Comparison of ENCODE assay signal across 8 cellular contexts in the genomic region with DNA sequence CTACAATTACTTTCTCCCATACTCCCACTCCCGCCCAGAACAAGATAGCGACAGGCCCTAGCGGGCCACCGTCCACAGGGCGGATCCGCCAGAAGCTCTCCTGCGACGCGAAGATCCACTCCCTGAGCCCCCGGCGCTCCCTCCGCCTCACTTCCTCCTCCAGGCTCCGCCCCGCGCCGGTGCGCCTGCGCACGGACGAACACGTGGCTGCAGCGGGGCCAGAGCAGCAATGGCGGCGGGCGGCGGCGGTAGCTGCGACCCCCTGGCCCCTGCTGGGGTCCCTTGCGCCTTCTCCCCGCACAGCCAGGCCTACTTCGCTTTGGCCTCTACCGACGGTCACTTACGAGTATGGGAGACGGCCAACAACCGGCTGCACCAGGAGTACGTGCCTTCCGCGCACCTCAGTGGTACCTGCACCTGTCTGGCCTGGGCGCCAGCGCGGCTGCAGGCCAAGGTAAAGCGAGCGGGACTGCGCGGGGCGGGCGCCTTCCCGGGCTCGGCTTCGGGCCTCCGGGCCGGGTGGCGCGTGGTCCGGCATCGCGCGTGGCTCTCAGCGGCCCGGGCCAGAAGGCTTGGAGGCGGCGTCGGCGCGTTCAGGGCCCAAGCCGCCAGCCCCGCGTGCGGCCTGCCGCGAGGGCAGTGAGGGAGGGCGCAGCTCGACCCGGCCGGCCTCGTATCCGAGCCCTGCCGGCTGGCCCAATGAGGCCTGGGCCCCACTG. TPM values are rescaled to one million over a fixed set of nuclear protein-coding genes. Genes with fewer than 3 reads are reported as not detected.
DNase-seq lines count a peak whose midpoint lies in the region; ATAC-seq and TF ChIP-seq lines count a peak whose summit lies in the region.

A gene with protein sequence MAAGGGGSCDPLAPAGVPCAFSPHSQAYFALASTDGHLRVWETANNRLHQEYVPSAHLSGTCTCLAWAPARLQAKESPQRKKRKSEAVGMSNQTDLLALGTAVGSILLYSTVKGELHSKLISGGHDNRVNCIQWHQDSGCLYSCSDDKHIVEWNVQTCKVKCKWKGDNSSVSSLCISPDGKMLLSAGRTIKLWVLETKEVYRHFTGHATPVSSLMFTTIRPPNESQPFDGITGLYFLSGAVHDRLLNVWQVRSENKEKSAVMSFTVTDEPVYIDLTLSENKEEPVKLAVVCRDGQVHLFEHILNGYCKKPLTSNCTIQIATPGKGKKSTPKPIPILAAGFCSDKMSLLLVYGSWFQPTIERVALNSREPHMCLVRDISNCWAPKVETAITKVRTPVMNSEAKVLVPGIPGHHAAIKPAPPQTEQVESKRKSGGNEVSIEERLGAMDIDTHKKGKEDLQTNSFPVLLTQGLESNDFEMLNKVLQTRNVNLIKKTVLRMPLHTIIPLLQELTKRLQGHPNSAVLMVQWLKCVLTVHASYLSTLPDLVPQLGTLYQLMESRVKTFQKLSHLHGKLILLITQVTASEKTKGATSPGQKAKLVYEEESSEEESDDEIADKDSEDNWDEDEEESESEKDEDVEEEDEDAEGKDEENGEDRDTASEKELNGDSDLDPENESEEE (plus strand): TSS at position 198 of the 719 bp plus-strand sequence. CDS start 32 bp downstream, at position 230.

- H3K9me3 Mint-ChIP-seq in activated CD4-positive, alpha-beta T cell treated with anti-CD3 and anti-CD28 coated beads, Interleukin-2, amount 10 ng/mL, durations not matched to agents 24 days and 14 days = no peaks in the 10 kb centered on the region

- H3K4me3 Mint-ChIP-seq in activated CD4-positive, alpha-beta T cell treated with anti-CD3 and anti-CD28 coated beads, Interleukin-2, amount 10 ng/mL, durations not matched to agents 24 days and 14 days = peak within 1 kb of the TSS; percentile 99

- CTCF ChIA-PET in BJ (lab: Yijun Ruan, JAX) = interaction anchor here (0.6 to 0.7 kb wide), 2 partner anchors 11 to 1149 kb away, joined by 3 read pairs; no protein-coding TSS in a partner anchor

- TF ChIP-seq CTCF in BJ (IDR thresholded peaks at IDR 0.05; ENCODE audit: insufficient read depth, low read depth, low read length) = no peak

- no peaks in the 10 kb centered on the region for H3K36me3 ChIP-seq in BJ (ENCODE audit: control insufficient read depth, insufficient read depth, low read length)

- intact Hi-C loops in activated CD4-positive, alpha-beta T cell treated with anti-CD3 and anti-CD28 coated beads, Interleukin-2, amount 10 ng/mL, durations not matched to agents 24 days and 14 days (cut with micrococcal nuclease) = loop anchor here (1.0 to 10.0 kb wide), 5 partner anchors 24 to 222 kb away; partner anchors contain the start of gene TRMT61B

- H3K27me3 Mint-ChIP-seq in activated CD4-positive, alpha-beta T cell treated with anti-CD3 and anti-CD28 coated beads, Interleukin-2, amount 10 ng/mL, durations not matched to agents 24 days and 14 days = no peaks in the 10 kb centered on the region

- peak within 1 kb of the TSS; percentile 95 for H3K27ac Mint-ChIP-seq in activated CD4-positive, alpha-beta T cell treated with anti-CD3 and anti-CD28 coated beads, Interleukin-2, amount 10 ng/mL, durations not matched to agents 24 days and 14 days

- ATAC-seq in GM19324 (IDR thresholded peaks at IDR 0.05; ENCODE audit: low FRiP score, unreplicated experiment) (peak; percentile 94), HG03469 (IDR thresholded peaks at IDR 0.05; ENCODE audit: unreplicated experiment) (peak; percentile 73)

- no peaks in the 10 kb centered on the region for H3K27me3 ChIP-seq in BJ (ENCODE audit: control insufficient read depth, insufficient read depth, low read length)

- DNase-seq in BJ (ENCODE audit: low read depth) (peak; percentile 99), NCI-H526 treated with DMSO at 0.1 percent for 48 hours (lab: John Stamatoyannopoulos, UW) (peak; percentile 97), cortex of kidney (lab: John Stamatoyannopoulos, UW) (peak; percentile 49), left kidney (ENCODE audit: low read depth, low spot score) (peak; percentile 99)
- peak; percentile 100 for DNase-seq in activated CD4-positive, alpha-beta T cell treated with anti-CD3 and anti-CD28 coated beads, Interleukin-2, amount 10 ng/mL, durations not matched to agents 24 days and 14 days
- peak; percentile 97 for DNase-seq in stimulated activated CD4-positive, alpha-beta T cell treated with anti-CD3 and anti-CD28 coated beads, Interleukin-2, amount 100 ng/mL, for 24 hours

- H3K4me1 Mint-ChIP-seq in activated CD4-positive, alpha-beta T cell treated with anti-CD3 and anti-CD28 coated beads, Interleukin-2, amount 10 ng/mL, durations not matched to agents 24 days and 14 days = peaks cover 32% of the 10 kb centered on the region

- POLR2A ChIA-PET in BJ (lab: Charles Lee) = interaction anchor here (0.5 kb wide), 1 partner anchor 143 kb away, joined by 5 read pairs; no protein-coding TSS in a partner anchor

- H3K4me3 ChIP-seq in BJ (ENCODE audit: low read depth, low read length) = peak within 1 kb of the TSS; percentile 100

- peaks cover 23% of the 10 kb centered on the region for H3K36me3 Mint-ChIP-seq in activated CD4-positive, alpha-beta T cell treated with anti-CD3 and anti-CD28 coated beads, Interleukin-2, amount 10 ng/mL, durations not matched to agents 24 days and 14 days (ENCODE audit: low read depth)

RNA-seq across cellular contexts. Expression of the gene that starts here (rescaled TPM):
- 32.8 and 59.1 TPM in 2 replicates for polyA plus RNA-seq in BJ (2011; rRNA removed)
- polyA minus RNA-seq in BJ (2011; rRNA and poly(A)+ RNA removed) = 52.9 and 56.7 TPM in 2 replicates
- total RNA-seq in activated CD4-positive, alpha-beta T cell treated with anti-CD3 and anti-CD28 coated beads, Interleukin-2, amount 10 ng/mL, durations not matched to agents 24 days and 14 days = 181 and 190 TPM in 2 replicates

Comparison
In these comparisons a context has a peak if more than half of its experiments do, and no peak if none do; other contexts are left out.
1. Peak in every context shown above with its lines: DNase-seq, ATAC-seq and H3K4me3 ChIP-seq.
2. DNase-seq: peak in every context shown above with its lines; median percentile 100 in activated CD4-positive, alpha-beta T cell treated with anti-CD3 and anti-CD28 coated beads, Interleukin-2, amount 10 ng/mL, durations not matched to agents 24 days and 14 days; 99 in BJ; 99 in left kidney; 97 in NCI-H526 treated with DMSO at 0.1 percent for 48 hours; 97 in stimulated activated CD4-positive, alpha-beta T cell treated with anti-CD3 and anti-CD28 coated beads, Interleukin-2, amount 100 ng/mL, for 24 hours; 49 in cortex of kidney.